2 cellular contexts compared by ENCODE assay signal in genomic region chr7:150447966-150448788, GRCh38.
TF ChIP-seq lines count a peak whose summit lies in the region.

No MANE protein-coding gene starts in this region.

TF ChIP-seq in HCT116, 20 proteins besides CTCF, POLR2A, EP300 and RAD21 (continued from another document):
- TF ChIP-seq ZBTB33 (IDR thresholded peaks at IDR 0.05; ENCODE audit: extremely low read depth, insufficient replicate concordance, low read length) (no peak), ELF1 (IDR thresholded peaks at IDR 0.05; ENCODE audit: borderline replicate concordance, low read depth) (no peak), ZNF274 (IDR thresholded peaks at IDR 0.05; ENCODE audit: low read depth, low read length) (no peak), SIN3A (IDR thresholded peaks at IDR 0.05; ENCODE audit: low read depth) (no peak), SP1 (IDR thresholded peaks at IDR 0.05; ENCODE audit: low read depth) (no peak), TCF7L2 (IDR thresholded peaks at IDR 0.05; ENCODE audit: borderline replicate concordance, extremely low read depth, insufficient read depth, insufficient read length) (no peak), ZFX (IDR thresholded peaks at IDR 0.05) (no peak)

TF ChIP-seq in WTC11, 78 proteins besides CTCF, POLR2A, EP300 and RAD21 (continued from another document):
- no peak for TF ChIP-seq ARID4B (CRISPR knock-in tag; IDR thresholded peaks at IDR 0.05; ENCODE audit: borderline replicate concordance)
- no peak for TF ChIP-seq ESRRA (CRISPR knock-in tag; IDR thresholded peaks at IDR 0.05; ENCODE audit: borderline replicate concordance)
